In the genomic region with DNA sequence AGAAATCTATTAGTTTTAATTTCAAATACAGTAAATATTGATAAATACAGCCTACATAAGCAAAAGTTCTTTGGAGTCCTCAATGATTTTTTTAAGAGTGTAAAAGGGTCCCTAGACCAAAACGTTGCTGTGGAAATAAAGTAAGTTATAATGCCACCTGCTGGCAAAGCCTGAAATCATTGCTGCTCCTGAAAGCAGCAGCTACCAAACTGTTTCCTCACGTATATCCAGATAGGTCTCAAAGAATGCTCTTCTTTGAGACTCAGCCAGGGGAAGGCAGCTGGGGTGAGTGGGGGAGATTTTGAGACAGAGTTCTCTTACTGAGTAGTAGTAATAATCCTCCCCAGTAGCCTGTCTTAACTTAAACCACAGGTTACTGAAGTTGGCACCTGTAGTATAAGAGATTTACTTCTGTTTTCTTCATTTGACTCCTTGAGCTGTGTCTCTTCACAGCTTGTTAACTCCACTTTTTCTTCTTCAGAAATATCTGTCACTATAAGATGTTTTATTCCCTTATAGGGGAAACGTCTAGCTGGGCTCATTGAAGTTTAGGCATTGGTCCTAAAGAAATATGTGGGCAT, we compare ENCODE assay signal across 1 cellular context.
TF ChIP-seq lines count a peak whose summit lies in the region.

No MANE protein-coding gene starts in this region.

TF ChIP-seq in GM23338, 12 proteins besides CTCF, POLR2A, EP300 and RAD21 (continued from another document):
- TF ChIP-seq, protein P1, sequence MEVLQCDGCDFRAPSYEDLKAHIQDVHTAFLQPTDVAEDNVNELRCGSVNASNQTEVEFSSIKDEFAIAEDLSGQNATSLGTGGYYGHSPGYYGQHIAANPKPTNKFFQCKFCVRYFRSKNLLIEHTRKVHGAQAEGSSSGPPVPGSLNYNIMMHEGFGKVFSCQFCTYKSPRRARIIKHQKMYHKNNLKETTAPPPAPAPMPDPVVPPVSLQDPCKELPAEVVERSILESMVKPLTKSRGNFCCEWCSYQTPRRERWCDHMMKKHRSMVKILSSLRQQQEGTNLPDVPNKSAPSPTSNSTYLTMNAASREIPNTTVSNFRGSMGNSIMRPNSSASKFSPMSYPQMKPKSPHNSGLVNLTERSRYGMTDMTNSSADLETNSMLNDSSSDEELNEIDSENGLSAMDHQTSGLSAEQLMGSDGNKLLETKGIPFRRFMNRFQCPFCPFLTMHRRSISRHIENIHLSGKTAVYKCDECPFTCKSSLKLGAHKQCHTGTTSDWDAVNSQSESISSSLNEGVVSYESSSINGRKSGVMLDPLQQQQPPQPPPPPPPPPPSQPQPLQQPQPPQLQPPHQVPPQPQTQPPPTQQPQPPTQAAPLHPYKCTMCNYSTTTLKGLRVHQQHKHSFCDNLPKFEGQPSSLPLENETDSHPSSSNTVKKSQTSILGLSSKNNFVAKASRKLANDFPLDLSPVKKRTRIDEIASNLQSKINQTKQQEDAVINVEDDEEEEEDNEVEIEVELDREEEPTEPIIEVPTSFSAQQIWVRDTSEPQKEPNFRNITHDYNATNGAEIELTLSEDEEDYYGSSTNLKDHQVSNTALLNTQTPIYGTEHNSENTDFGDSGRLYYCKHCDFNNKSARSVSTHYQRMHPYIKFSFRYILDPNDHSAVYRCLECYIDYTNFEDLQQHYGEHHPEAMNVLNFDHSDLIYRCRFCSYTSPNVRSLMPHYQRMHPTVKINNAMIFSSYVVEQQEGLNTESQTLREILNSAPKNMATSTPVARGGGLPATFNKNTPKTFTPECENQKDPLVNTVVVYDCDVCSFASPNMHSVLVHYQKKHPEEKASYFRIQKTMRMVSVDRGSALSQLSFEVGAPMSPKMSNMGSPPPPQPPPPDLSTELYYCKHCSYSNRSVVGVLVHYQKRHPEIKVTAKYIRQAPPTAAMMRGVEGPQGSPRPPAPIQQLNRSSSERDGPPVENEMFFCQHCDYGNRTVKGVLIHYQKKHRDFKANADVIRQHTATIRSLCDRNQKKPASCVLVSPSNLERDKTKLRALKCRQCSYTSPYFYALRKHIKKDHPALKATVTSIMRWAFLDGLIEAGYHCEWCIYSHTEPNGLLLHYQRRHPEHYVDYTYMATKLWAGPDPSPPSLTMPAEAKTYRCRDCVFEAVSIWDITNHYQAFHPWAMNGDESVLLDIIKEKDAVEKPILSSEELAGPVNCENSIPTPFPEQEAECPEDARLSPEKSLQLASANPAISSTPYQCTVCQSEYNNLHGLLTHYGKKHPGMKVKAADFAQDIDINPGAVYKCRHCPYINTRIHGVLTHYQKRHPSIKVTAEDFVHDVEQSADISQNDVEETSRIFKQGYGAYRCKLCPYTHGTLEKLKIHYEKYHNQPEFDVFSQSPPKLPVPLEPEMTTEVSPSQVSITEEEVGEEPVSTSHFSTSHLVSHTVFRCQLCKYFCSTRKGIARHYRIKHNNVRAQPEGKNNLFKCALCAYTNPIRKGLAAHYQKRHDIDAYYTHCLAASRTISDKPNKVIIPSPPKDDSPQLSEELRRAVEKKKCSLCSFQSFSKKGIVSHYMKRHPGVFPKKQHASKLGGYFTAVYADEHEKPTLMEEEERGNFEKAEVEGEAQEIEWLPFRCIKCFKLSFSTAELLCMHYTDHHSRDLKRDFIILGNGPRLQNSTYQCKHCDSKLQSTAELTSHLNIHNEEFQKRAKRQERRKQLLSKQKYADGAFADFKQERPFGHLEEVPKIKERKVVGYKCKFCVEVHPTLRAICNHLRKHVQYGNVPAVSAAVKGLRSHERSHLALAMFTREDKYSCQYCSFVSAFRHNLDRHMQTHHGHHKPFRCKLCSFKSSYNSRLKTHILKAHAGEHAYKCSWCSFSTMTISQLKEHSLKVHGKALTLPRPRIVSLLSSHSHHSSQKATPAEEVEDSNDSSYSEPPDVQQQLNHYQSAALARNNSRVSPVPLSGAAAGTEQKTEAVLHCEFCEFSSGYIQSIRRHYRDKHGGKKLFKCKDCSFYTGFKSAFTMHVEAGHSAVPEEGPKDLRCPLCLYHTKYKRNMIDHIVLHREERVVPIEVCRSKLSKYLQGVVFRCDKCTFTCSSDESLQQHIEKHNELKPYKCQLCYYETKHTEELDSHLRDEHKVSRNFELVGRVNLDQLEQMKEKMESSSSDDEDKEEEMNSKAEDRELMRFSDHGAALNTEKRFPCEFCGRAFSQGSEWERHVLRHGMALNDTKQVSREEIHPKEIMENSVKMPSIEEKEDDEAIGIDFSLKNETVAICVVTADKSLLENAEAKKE (CRISPR knock-in tag; IDR thresholded peaks at IDR 0.05), result no peak
- TF ChIP-seq JUNB (IDR thresholded peaks at IDR 0.05; ENCODE audit: unreplicated experiment) (no peak), EZH2phosphoT487 (IDR thresholded peaks at IDR 0.05; ENCODE audit: unreplicated experiment) (no peak), NANOG (IDR thresholded peaks at IDR 0.05; ENCODE audit: borderline replicate concordance) (no peak), EZH2 (IDR thresholded peaks at IDR 0.05; ENCODE audit: low read depth, unreplicated experiment) (no peak), CREB1 (CRISPR knock-in tag; IDR thresholded peaks at IDR 0.05; ENCODE audit: low read depth) (no peak), ZNF114 (CRISPR knock-in tag; IDR thresholded peaks at IDR 0.05) (no peak), ZNF331 (CRISPR knock-in tag; IDR thresholded peaks at IDR 0.05; ENCODE audit: low read depth) (no peak), STAT1 (IDR thresholded peaks at IDR 0.05; ENCODE audit: unreplicated experiment) (no peak)
- TF ChIP-seq, protein P2, sequence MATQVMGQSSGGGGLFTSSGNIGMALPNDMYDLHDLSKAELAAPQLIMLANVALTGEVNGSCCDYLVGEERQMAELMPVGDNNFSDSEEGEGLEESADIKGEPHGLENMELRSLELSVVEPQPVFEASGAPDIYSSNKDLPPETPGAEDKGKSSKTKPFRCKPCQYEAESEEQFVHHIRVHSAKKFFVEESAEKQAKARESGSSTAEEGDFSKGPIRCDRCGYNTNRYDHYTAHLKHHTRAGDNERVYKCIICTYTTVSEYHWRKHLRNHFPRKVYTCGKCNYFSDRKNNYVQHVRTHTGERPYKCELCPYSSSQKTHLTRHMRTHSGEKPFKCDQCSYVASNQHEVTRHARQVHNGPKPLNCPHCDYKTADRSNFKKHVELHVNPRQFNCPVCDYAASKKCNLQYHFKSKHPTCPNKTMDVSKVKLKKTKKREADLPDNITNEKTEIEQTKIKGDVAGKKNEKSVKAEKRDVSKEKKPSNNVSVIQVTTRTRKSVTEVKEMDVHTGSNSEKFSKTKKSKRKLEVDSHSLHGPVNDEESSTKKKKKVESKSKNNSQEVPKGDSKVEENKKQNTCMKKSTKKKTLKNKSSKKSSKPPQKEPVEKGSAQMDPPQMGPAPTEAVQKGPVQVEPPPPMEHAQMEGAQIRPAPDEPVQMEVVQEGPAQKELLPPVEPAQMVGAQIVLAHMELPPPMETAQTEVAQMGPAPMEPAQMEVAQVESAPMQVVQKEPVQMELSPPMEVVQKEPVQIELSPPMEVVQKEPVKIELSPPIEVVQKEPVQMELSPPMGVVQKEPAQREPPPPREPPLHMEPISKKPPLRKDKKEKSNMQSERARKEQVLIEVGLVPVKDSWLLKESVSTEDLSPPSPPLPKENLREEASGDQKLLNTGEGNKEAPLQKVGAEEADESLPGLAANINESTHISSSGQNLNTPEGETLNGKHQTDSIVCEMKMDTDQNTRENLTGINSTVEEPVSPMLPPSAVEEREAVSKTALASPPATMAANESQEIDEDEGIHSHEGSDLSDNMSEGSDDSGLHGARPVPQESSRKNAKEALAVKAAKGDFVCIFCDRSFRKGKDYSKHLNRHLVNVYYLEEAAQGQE (IDR thresholded peaks at IDR 0.05; ENCODE audit: unreplicated experiment), result no peak
- TF ChIP-seq, protein P3, sequence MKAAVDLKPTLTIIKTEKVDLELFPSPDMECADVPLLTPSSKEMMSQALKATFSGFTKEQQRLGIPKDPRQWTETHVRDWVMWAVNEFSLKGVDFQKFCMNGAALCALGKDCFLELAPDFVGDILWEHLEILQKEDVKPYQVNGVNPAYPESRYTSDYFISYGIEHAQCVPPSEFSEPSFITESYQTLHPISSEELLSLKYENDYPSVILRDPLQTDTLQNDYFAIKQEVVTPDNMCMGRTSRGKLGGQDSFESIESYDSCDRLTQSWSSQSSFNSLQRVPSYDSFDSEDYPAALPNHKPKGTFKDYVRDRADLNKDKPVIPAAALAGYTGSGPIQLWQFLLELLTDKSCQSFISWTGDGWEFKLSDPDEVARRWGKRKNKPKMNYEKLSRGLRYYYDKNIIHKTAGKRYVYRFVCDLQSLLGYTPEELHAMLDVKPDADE (IDR thresholded peaks at IDR 0.05), result no peak
